Comparison of ENCODE assay signal across 8 cellular contexts in genomic region chr19:4829001-4829712, GRCh38. TPM values are rescaled to one million over a fixed set of nuclear protein-coding genes. Genes with fewer than 3 reads are reported as not detected.
DNase-seq lines count a peak whose midpoint lies in the region; ATAC-seq and TF ChIP-seq lines count a peak whose summit lies in the region.

No MANE protein-coding gene starts in this region.

- no peak overlapping the region for H3K4me3 ChIP-seq in MG63

- no peaks in the 10 kb centered on the region for H3K27me3 Mint-ChIP-seq in T-helper 2 cell treated with Interferon-gamma antibody and Interleukin-4, amounts not matched to agents 5 μg/mL and 100 μg/mL, for 36 hours (ENCODE audit: low read depth)
- no peaks in the 10 kb centered on the region for H3K27me3 Mint-ChIP-seq in stimulated activated naive CD8-positive, alpha-beta T cell treated with anti-CD3 and anti-CD28 coated beads, Interleukin-15, amount 100 ng/mL, for 72 hours

- no peak for DNase-seq in T-helper 2 cell treated with Interferon-gamma antibody and Interleukin-4, amounts not matched to agents 5 μg/mL and 100 μg/mL, for 36 hours (ENCODE audit: low spot score)
- DNase-seq in T-helper 2 cell = no peak
- peak; percentile 69 for DNase-seq in RPMI8226
- no peak for DNase-seq in foreskin keratinocyte
- DNase-seq in stimulated activated naive CD8-positive, alpha-beta T cell treated with anti-CD3 and anti-CD28 coated beads, Interleukin-15, amount 100 ng/mL, for 72 hours = no peak
- no peak for DNase-seq in MG63
- DNase-seq in NCI-H2227 treated with DMSO at 0.1 percent for 48 hours (lab: John Stamatoyannopoulos, UW) = no peak

- no peaks in the 10 kb centered on the region for H3K4me1 ChIP-seq in foreskin keratinocyte

- TF ChIP-seq CTCF in foreskin keratinocyte (conservative IDR thresholded peaks at IDR 0.05) = peak; percentile 14

- H3K27me3 ChIP-seq in foreskin keratinocyte (no peaks in the 10 kb centered on the region), MG63 (no peaks in the 10 kb centered on the region)

- H3K27ac ChIP-seq in foreskin keratinocyte = no peak overlapping the region

- H3K36me3 ChIP-seq in MG63 = no peaks in the 10 kb centered on the region

- H3K4me3 Mint-ChIP-seq in T-helper 2 cell treated with Interferon-gamma antibody and Interleukin-4, amounts not matched to agents 5 μg/mL and 100 μg/mL, for 36 hours = peak overlapping the region; percentile 61
- peak overlapping the region; percentile 56 to 62 for H3K4me3 Mint-ChIP-seq in stimulated activated naive CD8-positive, alpha-beta T cell treated with anti-CD3 and anti-CD28 coated beads, Interleukin-15, amount 100 ng/mL, for 72 hours

- ATAC-seq in foreskin keratinocyte (no peak), GM19455 (IDR thresholded peaks at IDR 0.05; ENCODE audit: unreplicated experiment) (no peak)
- ATAC-seq in stimulated activated naive CD8-positive, alpha-beta T cell treated with anti-CD3 and anti-CD28 coated beads, Interleukin-15, amount 100 ng/mL, for 72 hours = no peak

- H3K27ac Mint-ChIP-seq in T-helper 2 cell treated with Interferon-gamma antibody and Interleukin-4, amounts not matched to agents 5 μg/mL and 100 μg/mL, for 36 hours = peak overlapping the region; percentile 79
- peak overlapping the region; percentile 54 to 78 for H3K27ac Mint-ChIP-seq in stimulated activated naive CD8-positive, alpha-beta T cell treated with anti-CD3 and anti-CD28 coated beads, Interleukin-15, amount 100 ng/mL, for 72 hours

- no peaks in the 10 kb centered on the region for H3K9me3 ChIP-seq in MG63

- H3K36me3 Mint-ChIP-seq in T-helper 2 cell treated with Interferon-gamma antibody and Interleukin-4, amounts not matched to agents 5 μg/mL and 100 μg/mL, for 36 hours (ENCODE audit: low read depth) = peaks cover 11% of the 10 kb centered on the region

- peaks cover 15% of the 10 kb centered on the region for H3K4me1 Mint-ChIP-seq in T-helper 2 cell treated with Interferon-gamma antibody and Interleukin-4, amounts not matched to agents 5 μg/mL and 100 μg/mL, for 36 hours (ENCODE audit: low read depth)
- H3K4me1 Mint-ChIP-seq in stimulated activated naive CD8-positive, alpha-beta T cell treated with anti-CD3 and anti-CD28 coated beads, Interleukin-15, amount 100 ng/mL, for 72 hours = peaks cover 26% of the 10 kb centered on the region

- H3K9me3 Mint-ChIP-seq in T-helper 2 cell treated with Interferon-gamma antibody and Interleukin-4, amounts not matched to agents 5 μg/mL and 100 μg/mL, for 36 hours = no peaks in the 10 kb centered on the region
- H3K9me3 Mint-ChIP-seq in stimulated activated naive CD8-positive, alpha-beta T cell treated with anti-CD3 and anti-CD28 coated beads, Interleukin-15, amount 100 ng/mL, for 72 hours = no peaks in the 10 kb centered on the region

RNA-seq across cellular contexts. Expression of gene TICAM1, which starts 2.4 kb away (rescaled TPM):
- 14.6 and 16.6 TPM in 2 replicates for total RNA-seq in foreskin keratinocyte
- 24.4 and 26.4 TPM in 2 replicates for polyA plus RNA-seq in foreskin keratinocyte
- total RNA-seq in MG63 (2014; rRNA removed; shearing (Covaris generic); ENCODE audit: low replicate concordance) = 0.59 and 3.2 TPM in 2 replicates

RNA-seq across cellular contexts. Expression of gene FEM1A, which starts 37.6 kb away (rescaled TPM):
- total RNA-seq in foreskin keratinocyte = 11.5 and 12.8 TPM in 2 replicates
- 4.5 and 5.9 TPM in 2 replicates for polyA plus RNA-seq in foreskin keratinocyte
- total RNA-seq in MG63 (2014; rRNA removed; shearing (Covaris generic); ENCODE audit: low replicate concordance) = 7.2 and 9.2 TPM in 2 replicates

RNA-seq across cellular contexts. Expression of gene PLIN3, which starts 38.3 kb away (rescaled TPM):
- total RNA-seq in foreskin keratinocyte = 100 and 116 TPM in 2 replicates
- polyA plus RNA-seq in foreskin keratinocyte = 105 and 115 TPM in 2 replicates
- total RNA-seq in MG63 (2014; rRNA removed; shearing (Covaris generic); ENCODE audit: low replicate concordance) = 140 and 291 TPM in 2 replicates
